Comparison of ENCODE assay signal across 1 cellular context in the genomic region with DNA sequence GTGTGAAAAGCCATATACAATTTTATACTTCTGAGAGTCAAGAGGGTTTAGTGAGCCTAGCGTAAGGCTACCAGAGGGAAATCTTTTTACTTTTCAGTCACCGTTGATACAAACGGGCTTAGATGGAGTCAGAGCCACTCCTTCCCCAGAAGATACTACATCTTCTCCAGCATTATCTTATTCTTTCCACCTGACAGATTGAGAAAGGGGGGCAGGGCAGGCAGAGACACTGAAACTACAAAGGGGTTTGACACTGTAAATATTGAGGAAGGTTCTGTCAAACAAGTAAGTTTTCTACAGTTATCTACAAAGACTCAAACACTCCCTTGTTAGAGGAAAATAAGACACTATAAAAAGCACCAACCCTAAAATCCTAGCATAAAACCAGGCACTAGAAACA.
TF ChIP-seq lines count a peak whose summit lies in the region.

No MANE protein-coding gene starts in this region.

TF ChIP-seq in K562, 482 proteins besides CTCF, POLR2A, EP300 and RAD21 (continued from another document):
- TF ChIP-seq MEIS2 (IDR thresholded peaks at IDR 0.05; ENCODE audit: partially characterized antibody) (peak; percentile 42), SOX6 (IDR thresholded peaks at IDR 0.05) (0 out of 2 replicates have a peak, but pooled peaks have one; percentile 21), HNRNPL (IDR thresholded peaks at IDR 0.05; ENCODE audit: low read depth, low read length) (no peak), DPF2 (IDR thresholded peaks at IDR 0.05) (0 out of 2 replicates have a peak, but pooled peaks have one; percentile 21), XRCC4 (IDR thresholded peaks at IDR 0.05; ENCODE audit: extremely low read depth, insufficient read depth, insufficient read length) (no peak), CBFA2T3 (IDR thresholded peaks at IDR 0.05) (peak; percentile 52), NR2C1 (IDR thresholded peaks at IDR 0.05) (no peak), NR2C1 (tag; IDR thresholded peaks at IDR 0.05) (no peak), ETV1 (tag; conservative IDR thresholded peaks at IDR 0.05; ENCODE audit: low read depth) (no peak), BRD9 (IDR thresholded peaks at IDR 0.05; ENCODE audit: low read depth, partially characterized antibody) (no peak), CTBP1 (IDR thresholded peaks at IDR 0.05; ENCODE audit: borderline replicate concordance) (peak; percentile 35; the same call in 1 of the 2 replicates), TCF3 (CRISPR knock-in tag; IDR thresholded peaks at IDR 0.05) (0 out of 2 replicates have a peak, but pooled peaks have one; percentile 5), CBFA2T2 (conservative IDR thresholded peaks at IDR 0.05) (0 out of 2 replicates have a peak, but pooled peaks have one; percentile 10)
- TF ChIP-seq, protein P1, sequence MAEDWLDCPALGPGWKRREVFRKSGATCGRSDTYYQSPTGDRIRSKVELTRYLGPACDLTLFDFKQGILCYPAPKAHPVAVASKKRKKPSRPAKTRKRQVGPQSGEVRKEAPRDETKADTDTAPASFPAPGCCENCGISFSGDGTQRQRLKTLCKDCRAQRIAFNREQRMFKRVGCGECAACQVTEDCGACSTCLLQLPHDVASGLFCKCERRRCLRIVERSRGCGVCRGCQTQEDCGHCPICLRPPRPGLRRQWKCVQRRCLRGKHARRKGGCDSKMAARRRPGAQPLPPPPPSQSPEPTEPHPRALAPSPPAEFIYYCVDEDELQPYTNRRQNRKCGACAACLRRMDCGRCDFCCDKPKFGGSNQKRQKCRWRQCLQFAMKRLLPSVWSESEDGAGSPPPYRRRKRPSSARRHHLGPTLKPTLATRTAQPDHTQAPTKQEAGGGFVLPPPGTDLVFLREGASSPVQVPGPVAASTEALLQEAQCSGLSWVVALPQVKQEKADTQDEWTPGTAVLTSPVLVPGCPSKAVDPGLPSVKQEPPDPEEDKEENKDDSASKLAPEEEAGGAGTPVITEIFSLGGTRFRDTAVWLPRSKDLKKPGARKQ (CRISPR knock-in tag; IDR thresholded peaks at IDR 0.05) = no peak
- TF ChIP-seq, protein P2, sequence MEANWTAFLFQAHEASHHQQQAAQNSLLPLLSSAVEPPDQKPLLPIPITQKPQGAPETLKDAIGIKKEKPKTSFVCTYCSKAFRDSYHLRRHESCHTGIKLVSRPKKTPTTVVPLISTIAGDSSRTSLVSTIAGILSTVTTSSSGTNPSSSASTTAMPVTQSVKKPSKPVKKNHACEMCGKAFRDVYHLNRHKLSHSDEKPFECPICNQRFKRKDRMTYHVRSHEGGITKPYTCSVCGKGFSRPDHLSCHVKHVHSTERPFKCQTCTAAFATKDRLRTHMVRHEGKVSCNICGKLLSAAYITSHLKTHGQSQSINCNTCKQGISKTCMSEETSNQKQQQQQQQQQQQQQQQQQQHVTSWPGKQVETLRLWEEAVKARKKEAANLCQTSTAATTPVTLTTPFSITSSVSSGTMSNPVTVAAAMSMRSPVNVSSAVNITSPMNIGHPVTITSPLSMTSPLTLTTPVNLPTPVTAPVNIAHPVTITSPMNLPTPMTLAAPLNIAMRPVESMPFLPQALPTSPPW (CRISPR knock-in tag; IDR thresholded peaks at IDR 0.05) = peak; percentile 23; the same call in 1 of the 2 replicates
- TF ChIP-seq, protein P3, sequence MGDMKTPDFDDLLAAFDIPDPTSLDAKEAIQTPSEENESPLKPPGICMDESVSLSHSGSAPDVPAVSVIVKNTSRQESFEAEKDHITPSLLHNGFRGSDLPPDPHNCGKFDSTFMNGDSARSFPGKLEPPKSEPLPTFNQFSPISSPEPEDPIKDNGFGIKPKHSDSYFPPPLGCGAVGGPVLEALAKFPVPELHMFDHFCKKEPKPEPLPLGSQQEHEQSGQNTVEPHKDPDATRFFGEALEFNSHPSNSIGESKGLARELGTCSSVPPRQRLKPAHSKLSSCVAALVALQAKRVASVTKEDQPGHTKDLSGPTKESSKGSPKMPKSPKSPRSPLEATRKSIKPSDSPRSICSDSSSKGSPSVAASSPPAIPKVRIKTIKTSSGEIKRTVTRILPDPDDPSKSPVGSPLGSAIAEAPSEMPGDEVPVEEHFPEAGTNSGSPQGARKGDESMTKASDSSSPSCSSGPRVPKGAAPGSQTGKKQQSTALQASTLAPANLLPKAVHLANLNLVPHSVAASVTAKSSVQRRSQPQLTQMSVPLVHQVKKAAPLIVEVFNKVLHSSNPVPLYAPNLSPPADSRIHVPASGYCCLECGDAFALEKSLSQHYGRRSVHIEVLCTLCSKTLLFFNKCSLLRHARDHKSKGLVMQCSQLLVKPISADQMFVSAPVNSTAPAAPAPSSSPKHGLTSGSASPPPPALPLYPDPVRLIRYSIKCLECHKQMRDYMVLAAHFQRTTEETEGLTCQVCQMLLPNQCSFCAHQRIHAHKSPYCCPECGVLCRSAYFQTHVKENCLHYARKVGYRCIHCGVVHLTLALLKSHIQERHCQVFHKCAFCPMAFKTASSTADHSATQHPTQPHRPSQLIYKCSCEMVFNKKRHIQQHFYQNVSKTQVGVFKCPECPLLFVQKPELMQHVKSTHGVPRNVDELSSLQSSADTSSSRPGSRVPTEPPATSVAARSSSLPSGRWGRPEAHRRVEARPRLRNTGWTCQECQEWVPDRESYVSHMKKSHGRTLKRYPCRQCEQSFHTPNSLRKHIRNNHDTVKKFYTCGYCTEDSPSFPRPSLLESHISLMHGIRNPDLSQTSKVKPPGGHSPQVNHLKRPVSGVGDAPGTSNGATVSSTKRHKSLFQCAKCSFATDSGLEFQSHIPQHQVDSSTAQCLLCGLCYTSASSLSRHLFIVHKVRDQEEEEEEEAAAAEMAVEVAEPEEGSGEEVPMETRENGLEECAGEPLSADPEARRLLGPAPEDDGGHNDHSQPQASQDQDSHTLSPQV (IDR thresholded peaks at IDR 0.05) = no peak
- TF ChIP-seq, protein P4, sequence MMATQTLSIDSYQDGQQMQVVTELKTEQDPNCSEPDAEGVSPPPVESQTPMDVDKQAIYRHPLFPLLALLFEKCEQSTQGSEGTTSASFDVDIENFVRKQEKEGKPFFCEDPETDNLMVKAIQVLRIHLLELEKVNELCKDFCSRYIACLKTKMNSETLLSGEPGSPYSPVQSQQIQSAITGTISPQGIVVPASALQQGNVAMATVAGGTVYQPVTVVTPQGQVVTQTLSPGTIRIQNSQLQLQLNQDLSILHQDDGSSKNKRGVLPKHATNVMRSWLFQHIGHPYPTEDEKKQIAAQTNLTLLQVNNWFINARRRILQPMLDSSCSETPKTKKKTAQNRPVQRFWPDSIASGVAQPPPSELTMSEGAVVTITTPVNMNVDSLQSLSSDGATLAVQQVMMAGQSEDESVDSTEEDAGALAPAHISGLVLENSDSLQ (IDR thresholded peaks at IDR 0.05) = peak; percentile 34; the same call in 1 of the 2 replicates
